Comparison of ENCODE assay signal across 1 cellular context in the genomic region with DNA sequence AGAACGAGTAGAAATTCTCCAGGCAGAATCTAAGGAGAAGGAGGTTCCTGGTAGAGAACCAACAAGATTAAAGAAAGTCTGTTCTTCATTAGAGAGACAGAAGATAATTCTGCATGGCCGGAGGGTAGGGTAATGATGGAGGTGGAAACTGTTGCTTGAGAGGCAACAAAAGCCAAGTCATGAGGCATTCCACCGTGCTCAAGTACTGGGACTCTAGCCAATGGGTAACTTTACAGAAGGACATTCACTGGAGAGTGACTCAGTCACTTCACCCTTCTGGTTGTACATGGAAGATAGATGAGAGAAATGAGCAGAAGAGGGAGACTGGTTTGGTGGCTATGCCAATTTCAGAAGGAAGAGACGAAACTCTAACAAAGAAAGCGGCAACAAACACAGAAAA.
TF ChIP-seq lines count a peak whose summit lies in the region.

No MANE protein-coding gene starts in this region.

TF ChIP-seq in SK-N-SH, 30 proteins besides CTCF, POLR2A, EP300 and RAD21 (continued from another document):
- TF ChIP-seq, protein P1, sequence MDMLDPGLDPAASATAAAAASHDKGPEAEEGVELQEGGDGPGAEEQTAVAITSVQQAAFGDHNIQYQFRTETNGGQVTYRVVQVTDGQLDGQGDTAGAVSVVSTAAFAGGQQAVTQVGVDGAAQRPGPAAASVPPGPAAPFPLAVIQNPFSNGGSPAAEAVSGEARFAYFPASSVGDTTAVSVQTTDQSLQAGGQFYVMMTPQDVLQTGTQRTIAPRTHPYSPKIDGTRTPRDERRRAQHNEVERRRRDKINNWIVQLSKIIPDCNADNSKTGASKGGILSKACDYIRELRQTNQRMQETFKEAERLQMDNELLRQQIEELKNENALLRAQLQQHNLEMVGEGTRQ (IDR thresholded peaks at IDR 0.05; ENCODE audit: borderline replicate concordance, low read depth, low read length), result no peak
- TF ChIP-seq SIN3A (IDR thresholded peaks at IDR 0.05; ENCODE audit: borderline replicate concordance, low read depth, low read length), result no peak
- TF ChIP-seq POLR2AphosphoS5 (IDR thresholded peaks at IDR 0.05; ENCODE audit: low read depth, low read length), result no peak
- TF ChIP-seq GATA2 (CRISPR knock-in tag; IDR thresholded peaks at IDR 0.05), result no peak
- TF ChIP-seq, protein P2, sequence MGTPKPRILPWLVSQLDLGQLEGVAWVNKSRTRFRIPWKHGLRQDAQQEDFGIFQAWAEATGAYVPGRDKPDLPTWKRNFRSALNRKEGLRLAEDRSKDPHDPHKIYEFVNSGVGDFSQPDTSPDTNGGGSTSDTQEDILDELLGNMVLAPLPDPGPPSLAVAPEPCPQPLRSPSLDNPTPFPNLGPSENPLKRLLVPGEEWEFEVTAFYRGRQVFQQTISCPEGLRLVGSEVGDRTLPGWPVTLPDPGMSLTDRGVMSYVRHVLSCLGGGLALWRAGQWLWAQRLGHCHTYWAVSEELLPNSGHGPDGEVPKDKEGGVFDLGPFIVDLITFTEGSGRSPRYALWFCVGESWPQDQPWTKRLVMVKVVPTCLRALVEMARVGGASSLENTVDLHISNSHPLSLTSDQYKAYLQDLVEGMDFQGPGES (IDR thresholded peaks at IDR 0.05; ENCODE audit: low read depth, low read length), result no peak
- TF ChIP-seq, protein P3, sequence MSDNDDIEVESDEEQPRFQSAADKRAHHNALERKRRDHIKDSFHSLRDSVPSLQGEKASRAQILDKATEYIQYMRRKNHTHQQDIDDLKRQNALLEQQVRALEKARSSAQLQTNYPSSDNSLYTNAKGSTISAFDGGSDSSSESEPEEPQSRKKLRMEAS (IDR thresholded peaks at IDR 0.05; ENCODE audit: low read depth), result no peak
- TF ChIP-seq GABPA (IDR thresholded peaks at IDR 0.05; ENCODE audit: low read depth), result no peak
- TF ChIP-seq, protein P4, sequence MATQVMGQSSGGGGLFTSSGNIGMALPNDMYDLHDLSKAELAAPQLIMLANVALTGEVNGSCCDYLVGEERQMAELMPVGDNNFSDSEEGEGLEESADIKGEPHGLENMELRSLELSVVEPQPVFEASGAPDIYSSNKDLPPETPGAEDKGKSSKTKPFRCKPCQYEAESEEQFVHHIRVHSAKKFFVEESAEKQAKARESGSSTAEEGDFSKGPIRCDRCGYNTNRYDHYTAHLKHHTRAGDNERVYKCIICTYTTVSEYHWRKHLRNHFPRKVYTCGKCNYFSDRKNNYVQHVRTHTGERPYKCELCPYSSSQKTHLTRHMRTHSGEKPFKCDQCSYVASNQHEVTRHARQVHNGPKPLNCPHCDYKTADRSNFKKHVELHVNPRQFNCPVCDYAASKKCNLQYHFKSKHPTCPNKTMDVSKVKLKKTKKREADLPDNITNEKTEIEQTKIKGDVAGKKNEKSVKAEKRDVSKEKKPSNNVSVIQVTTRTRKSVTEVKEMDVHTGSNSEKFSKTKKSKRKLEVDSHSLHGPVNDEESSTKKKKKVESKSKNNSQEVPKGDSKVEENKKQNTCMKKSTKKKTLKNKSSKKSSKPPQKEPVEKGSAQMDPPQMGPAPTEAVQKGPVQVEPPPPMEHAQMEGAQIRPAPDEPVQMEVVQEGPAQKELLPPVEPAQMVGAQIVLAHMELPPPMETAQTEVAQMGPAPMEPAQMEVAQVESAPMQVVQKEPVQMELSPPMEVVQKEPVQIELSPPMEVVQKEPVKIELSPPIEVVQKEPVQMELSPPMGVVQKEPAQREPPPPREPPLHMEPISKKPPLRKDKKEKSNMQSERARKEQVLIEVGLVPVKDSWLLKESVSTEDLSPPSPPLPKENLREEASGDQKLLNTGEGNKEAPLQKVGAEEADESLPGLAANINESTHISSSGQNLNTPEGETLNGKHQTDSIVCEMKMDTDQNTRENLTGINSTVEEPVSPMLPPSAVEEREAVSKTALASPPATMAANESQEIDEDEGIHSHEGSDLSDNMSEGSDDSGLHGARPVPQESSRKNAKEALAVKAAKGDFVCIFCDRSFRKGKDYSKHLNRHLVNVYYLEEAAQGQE (IDR thresholded peaks at IDR 0.05; ENCODE audit: low read depth, low read length), result no peak
- no peak for TF ChIP-seq EZH2phosphoT487 (IDR thresholded peaks at IDR 0.05; ENCODE audit: borderline replicate concordance, low read depth)
- no peak for TF ChIP-seq ELF1 (IDR thresholded peaks at IDR 0.05)
- TF ChIP-seq RFX5 (IDR thresholded peaks at IDR 0.05; ENCODE audit: low read length), result no peak
- no peak for TF ChIP-seq CHD2 (IDR thresholded peaks at IDR 0.05; ENCODE audit: low read length, partially characterized antibody)
TF ChIP-seq in SK-N-SH: peak in this region for 0.
